Comparison of ENCODE assay signal across 18 cellular contexts in genomic region chr17:22138861-22139469, GRCh38.
"Had no signal": no experiment of that assay in that cellular context is flagged by ENCODE, and none has a peak within 500 bp of the region (broad histone marks: within the 10 kb centered on the region; RNA-seq: fewer than 3 reads in every experiment).

No MANE protein-coding gene starts in this region.

- H3K4me3 Mint-ChIP-seq: activated naive CD8-positive, alpha-beta T cell treated with anti-CD3 and anti-CD28 coated beads, Interleukin-2, amount 10 ng/mL, durations not matched to agents 7 days and 5 days; naive thymus-derived CD4-positive, alpha-beta T cell; stimulated activated memory B cell treated with anti-CD40 and anti-IgM and Interleukin-4, amounts not matched to agents 10 μg/mL and 1 μg/mL and 100 μg/mL, for 72 hours; T-helper 2 cell treated with Interferon-gamma antibody and Interleukin-4, amounts not matched to agents 5 μg/mL and 100 μg/mL, for 36 hours had no signal

- H3K27me3 Mint-ChIP-seq: activated naive CD8-positive, alpha-beta T cell treated with anti-CD3 and anti-CD28 coated beads, Interleukin-2, amount 10 ng/mL, durations not matched to agents 7 days and 5 days; naive thymus-derived CD4-positive, alpha-beta T cell; stimulated activated memory B cell treated with anti-CD40 and anti-IgM and Interleukin-4, amounts not matched to agents 10 μg/mL and 1 μg/mL and 100 μg/mL, for 72 hours had no signal

- H3K27ac ChIP-seq: epithelial cell of prostate, gastrocnemius medialis, heart left ventricle, lower lobe of right lung, neutrophil, thyroid gland had no signal

- H3K4me1 ChIP-seq: gastrocnemius medialis, heart left ventricle, lower lobe of right lung, thyroid gland had no signal

- ATAC-seq: gastrocnemius medialis; heart left ventricle; left colon; lower lobe of right lung; naive thymus-derived CD4-positive, alpha-beta T cell; stimulated activated memory B cell treated with anti-CD40 and anti-IgM and Interleukin-4, amounts not matched to agents 10 μg/mL and 1 μg/mL and 100 μg/mL, for 72 hours had no signal

- H3K4me1 Mint-ChIP-seq: activated naive CD8-positive, alpha-beta T cell treated with anti-CD3 and anti-CD28 coated beads, Interleukin-2, amount 10 ng/mL, durations not matched to agents 7 days and 5 days; naive thymus-derived CD4-positive, alpha-beta T cell; stimulated activated memory B cell treated with anti-CD40 and anti-IgM and Interleukin-4, amounts not matched to agents 10 μg/mL and 1 μg/mL and 100 μg/mL, for 72 hours had no signal

- H3K9me3 ChIP-seq: gastrocnemius medialis, lower lobe of right lung, neutrophil, thyroid gland had no signal

- H3K4me3 ChIP-seq: gastrocnemius medialis, heart left ventricle, lower lobe of right lung, thyroid gland had no signal

- H3K27ac Mint-ChIP-seq: activated naive CD8-positive, alpha-beta T cell treated with anti-CD3 and anti-CD28 coated beads, Interleukin-2, amount 10 ng/mL, durations not matched to agents 7 days and 5 days; naive thymus-derived CD4-positive, alpha-beta T cell; stimulated activated memory B cell treated with anti-CD40 and anti-IgM and Interleukin-4, amounts not matched to agents 10 μg/mL and 1 μg/mL and 100 μg/mL, for 72 hours; T-helper 2 cell treated with Interferon-gamma antibody and Interleukin-4, amounts not matched to agents 5 μg/mL and 100 μg/mL, for 36 hours had no signal

- H3K36me3 Mint-ChIP-seq: activated naive CD8-positive, alpha-beta T cell treated with anti-CD3 and anti-CD28 coated beads, Interleukin-2, amount 10 ng/mL, durations not matched to agents 7 days and 5 days; naive thymus-derived CD4-positive, alpha-beta T cell; stimulated activated memory B cell treated with anti-CD40 and anti-IgM and Interleukin-4, amounts not matched to agents 10 μg/mL and 1 μg/mL and 100 μg/mL, for 72 hours had no signal

- DNase-seq: activated CD4-positive, alpha-beta T cell treated with anti-CD3 and anti-CD28 coated beads, Interleukin-2, amount 50 U/mL, for 4 hours; activated CD4-positive, CD25-positive, alpha-beta regulatory T cell treated with anti-CD3 and anti-CD28 coated beads, Interleukin-2, amount 50 U/mL, for 72 hours; activated naive CD4-positive, alpha-beta T cell; activated naive CD8-positive, alpha-beta T cell treated with anti-CD3 and anti-CD28 coated beads, Interleukin-2, amount 10 ng/mL, durations not matched to agents 7 days and 5 days; activated T-cell treated with anti-CD3 and anti-CD28 coated beads for 4 hours; aorta; gastrocnemius medialis; heart left ventricle; left colon; lower lobe of right lung; naive thymus-derived CD4-positive, alpha-beta T cell; posterior cingulate gyrus; retina; thyroid gland had no signal

- H3K36me3 ChIP-seq: gastrocnemius medialis, heart left ventricle, lower lobe of right lung, neutrophil, thyroid gland had no signal

- H3K27me3 ChIP-seq: gastrocnemius medialis, heart left ventricle, neutrophil, thyroid gland had no signal
